Comparison of ENCODE assay signal across 15 cellular contexts in genomic region chr3:177833392-177833791, GRCh38.
DNase-seq lines count a peak whose midpoint lies in the region; ATAC-seq lines count a peak whose summit lies in the region.
"Had no signal": no experiment of that assay in that cellular context is flagged by ENCODE, and none has a peak within 500 bp of the region (broad histone marks: within the 10 kb centered on the region; RNA-seq: fewer than 3 reads in every experiment).

No MANE protein-coding gene starts in this region.

- H4K8ac ChIP-seq in mesenchymal stem cell (ENCODE audit: low read length), result no peak overlapping the region

- H3K18ac ChIP-seq in mesenchymal stem cell (ENCODE audit: low read depth in 1 of 2, low read length in 2 of 2), result no peak overlapping the region

- no peak for ATAC-seq in HG03045 (IDR thresholded peaks at IDR 0.05; ENCODE audit: unreplicated experiment)

- H3K4ac ChIP-seq in mesenchymal stem cell (ENCODE audit: low read depth in 1 of 2, low read length in 2 of 2), result no peak overlapping the region

- H2AFZ ChIP-seq in mesenchymal stem cell (ENCODE audit: low read depth, low read length), result no peak overlapping the region
- H2AFZ ChIP-seq: neural progenitor cell had no signal

- peaks cover 10% of the 10 kb centered on the region for H3K4me1 ChIP-seq in mesenchymal stem cell (ENCODE audit: control insufficient read depth, insufficient read depth, low read depth, low read length)

- H2BK120ac ChIP-seq in mesenchymal stem cell (ENCODE audit: low read depth, low read length), result no peak overlapping the region

- no peak overlapping the region for H3K14ac ChIP-seq in mesenchymal stem cell (ENCODE audit: low read length in 2 of 2)

- H2BK15ac ChIP-seq in mesenchymal stem cell (ENCODE audit: low read depth, poor library complexity, severe bottlenecking), result no peak overlapping the region

- no peak overlapping the region for H2BK12ac ChIP-seq in mesenchymal stem cell (ENCODE audit: low read length in 2 of 2)

- DNase-seq in NCI-H1092 treated with DMSO at 0.1 percent for 48 hours (lab: John Stamatoyannopoulos, UW) (peak; percentile 96), NCI-H2107 (lab: John Stamatoyannopoulos, UW) (peak; percentile 72), SHP77 treated with DMSO at 0.1 percent for 48 hours (lab: John Stamatoyannopoulos, UW) (peak; percentile 48), mesenchymal stem cell (no peak), T-helper 9 cell (no peak), cortex of kidney (lab: John Stamatoyannopoulos, UW) (no peak)
- no peak for DNase-seq in stimulated activated CD4-positive, alpha-beta T cell treated with anti-CD3 and anti-CD28 coated beads, Interleukin-15, amount 100 ng/mL, for 24 hours
- DNase-seq: activated effector memory CD4-positive, alpha-beta T cell treated with anti-CD3 and anti-CD28 coated beads, Interleukin-2, amount 50 U/mL, for 16 hours; CD4-positive, alpha-beta T cell; Kasumi-1; right lobe of liver; stimulated activated CD4-positive, alpha-beta T cell treated with anti-CD3 and anti-CD28 coated beads, Interleukin-4, amount 100 ng/mL, for 24 hours; upper lobe of left lung had no signal

- no peak overlapping the region for H2BK5ac ChIP-seq in mesenchymal stem cell (ENCODE audit: low read depth, low read length, poor library complexity, severe bottlenecking)

- no peaks in the 10 kb centered on the region for H3K36me3 ChIP-seq in mesenchymal stem cell (ENCODE audit: control insufficient read depth in 1 of 2, insufficient read depth in 2 of 2, low read depth in 1 of 2, low read length in 2 of 2)
- H3K36me3 ChIP-seq: neural progenitor cell, right lobe of liver, upper lobe of left lung had no signal

- H3K9me3 ChIP-seq in mesenchymal stem cell (ENCODE audit: control insufficient read depth, low read length), result no peaks in the 10 kb centered on the region
- H3K9me3 ChIP-seq: right lobe of liver, upper lobe of left lung had no signal

- no peaks in the 10 kb centered on the region for H3K79me1 ChIP-seq in mesenchymal stem cell (replicated peaks; ENCODE audit: low read length, poor library complexity, severe bottlenecking)

- no peak overlapping the region for H3K27ac ChIP-seq in mesenchymal stem cell (ENCODE audit: low read length, poor library complexity, severe bottlenecking)
- H3K27ac ChIP-seq: neural progenitor cell, right lobe of liver, upper lobe of left lung had no signal

- WGBS in mesenchymal stem cell, result 67% methylated on average over 1 of the region's 2 CpGs

- no peak overlapping the region for H3K4me3 ChIP-seq in mesenchymal stem cell (ENCODE audit: insufficient read depth in 1 of 2, low read depth in 1 of 2, low read length in 2 of 2)
- H3K4me3 ChIP-seq: neural progenitor cell, right lobe of liver, upper lobe of left lung had no signal

- H2AK5ac ChIP-seq in mesenchymal stem cell (ENCODE audit: low read length, severe bottlenecking), result peak overlapping the region; percentile 50

- no peak overlapping the region for H3K23ac ChIP-seq in mesenchymal stem cell (ENCODE audit: low read length in 2 of 2)

- no peak overlapping the region for H4K91ac ChIP-seq in mesenchymal stem cell (ENCODE audit: low read length)

- no peak overlapping the region for H3K9ac ChIP-seq in mesenchymal stem cell (ENCODE audit: low read length)
- H3K9ac ChIP-seq: neural progenitor cell had no signal

- no peak overlapping the region for H3K4me2 ChIP-seq in mesenchymal stem cell (ENCODE audit: low read length, poor library complexity, severe bottlenecking)
- H3K4me2 ChIP-seq: neural progenitor cell had no signal

- H3K27me3 ChIP-seq in mesenchymal stem cell (ENCODE audit: control insufficient read depth in 1 of 2, insufficient read depth in 1 of 2, low read length in 2 of 2), result peaks cover 0 to 10% of the 10 kb centered on the region in 2 experiments
- H3K27me3 ChIP-seq: neural progenitor cell, right lobe of liver, upper lobe of left lung had no signal

Comparison
In these comparisons a context has a peak if more than half of its experiments do, and no peak if none do; other contexts are left out.
1. DNase-seq: peak in NCI-H1092 treated with DMSO at 0.1 percent for 48 hours (single experiment), NCI-H2107 (single experiment) and SHP77 treated with DMSO at 0.1 percent for 48 hours (single experiment); none in mesenchymal stem cell (single experiment), stimulated activated CD4-positive, alpha-beta T cell treated with anti-CD3 and anti-CD28 coated beads, Interleukin-15, amount 100 ng/mL, for 24 hours (single experiment), T-helper 9 cell (single experiment) and cortex of kidney (single experiment).